Comparison of ENCODE assay signal across 26 cellular contexts in the genomic region with DNA sequence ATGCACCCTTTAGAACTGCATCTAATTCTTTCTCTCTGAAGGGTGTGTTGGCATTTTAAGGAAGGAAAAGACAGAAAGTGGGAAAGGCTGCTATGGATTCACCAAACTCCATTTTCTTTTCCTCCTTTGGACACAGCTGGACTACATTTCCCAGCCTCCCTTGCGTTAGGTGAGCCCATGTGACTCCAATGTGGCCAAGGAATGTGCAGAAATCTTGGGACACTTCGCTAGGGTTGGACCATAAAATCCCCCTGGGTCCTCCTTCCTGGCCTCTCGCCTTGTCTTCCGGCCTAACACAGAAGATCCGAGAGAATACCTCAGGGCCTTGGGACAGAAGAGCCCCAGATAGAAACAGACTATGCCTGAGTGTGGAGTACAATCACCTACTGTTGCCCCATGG. TPM values are rescaled to one million over a fixed set of nuclear protein-coding genes. Genes with fewer than 3 reads are reported as not detected.
DNase-seq lines count a peak whose midpoint lies in the region; FAIRE-seq and TF ChIP-seq lines count a peak whose summit lies in the region.
"Had no signal": no experiment of that assay in that cellular context is flagged by ENCODE, and none has a peak within 500 bp of the region (broad histone marks: within the 10 kb centered on the region; RNA-seq: fewer than 3 reads in every experiment).

No MANE protein-coding gene starts in this region.

- DNase-seq in DMS 273 (lab: John Stamatoyannopoulos, UW; ENCODE audit: unreplicated experiment): peak; percentile 38
- no peak for DNase-seq in DMS 273 treated with DMSO at 0.1 percent for 48 hours (lab: John Stamatoyannopoulos, UW)
- peak; percentile 22 for DNase-seq in LHCN-M2 (ENCODE audit: low read depth)
- no peak for DNase-seq in H1 (ENCODE audit: low read depth in 1 of 2, low spot score in 2 of 2)
- peak; percentile 44 for DNase-seq in iPS-NIHi11 (ENCODE audit: low spot score)
- DNase-seq in occipital lobe (lab: John Stamatoyannopoulos, UW): no peak
- DNase-seq in germinal center (ENCODE audit: low spot score): no peak
- DNase-seq in midbrain (lab: John Stamatoyannopoulos, UW): no peak
- DNase-seq: activated CD4-positive, alpha-beta T cell treated with anti-CD3 and anti-CD28 coated beads, Interleukin-2, amount 10 ng/mL, durations not matched to agents 7 days and 5 days; activated CD8-positive, alpha-beta memory T cell treated with anti-CD3 and anti-CD28 coated beads, Interleukin-2, amount 50 U/mL, for 4 hours; activated effector memory CD4-positive, alpha-beta T cell treated with anti-CD3 and anti-CD28 coated beads, Interleukin-2, amount 50 U/mL, for 16 hours; dermis blood vessel endothelial cell; foreskin melanocyte; NCI-H2227 treated with DMSO at 0.1 percent for 48 hours; stimulated activated CD4-positive, alpha-beta T cell treated with anti-CD3 and anti-CD28 coated beads, Interleukin-12 subunit alpha, Interleukin-12 subunit beta, amount 100 ng/mL, for 4 hours; stimulated activated CD8-positive, alpha-beta memory T cell treated with anti-CD3 and anti-CD28 coated beads, Interleukin-4, amount 100 ng/mL, for 48 hours had no signal

- H3K27me3 ChIP-seq in H1 (replicated peaks in 1 of 4; ENCODE audit: control insufficient read depth in 3 of 4, extremely low read depth in 1 of 4, insufficient read depth in 3 of 4, low read length in 3 of 4): no peaks in the 10 kb centered on the region

- no peaks in the 10 kb centered on the region for H3K9me3 ChIP-seq in H1 (ENCODE audit: insufficient read depth in 2 of 2, low read depth in 1 of 2, low read length in 1 of 2)

- no peak overlapping the region for H2BK15ac ChIP-seq in H1 (ENCODE audit: low read length)

- TF ChIP-seq CTCF in H1 (IDR thresholded peaks at IDR 0.05; ENCODE audit: control extremely low read depth in 1 of 3, insufficient read depth in 1 of 3, low read depth in 1 of 3, low read length in 3 of 3): no peak

- H3K14ac ChIP-seq in H1 (ENCODE audit: insufficient read length): no peak overlapping the region

- no peaks in the 10 kb centered on the region for H3K79me2 ChIP-seq in H1 (ENCODE audit: control insufficient read depth in 1 of 2, insufficient read depth in 2 of 2, low read length in 2 of 2)

- 0 out of 2 replicates have a peak overlapping the region, but pooled peaks have one; percentile 40 for H2AFZ ChIP-seq in H1 (ENCODE audit: low read length)

- no peak overlapping the region for H3K4me3 ChIP-seq in H1 (ENCODE audit: extremely low read depth in 1 of 4, insufficient read depth in 2 of 4, low read depth in 3 of 4, low read length in 4 of 4)

- peaks cover 0 to 5% (median 1%) of the 10 kb centered on the region in 4 experiments; a peak in 1 of 7 replicates for H3K4me1 ChIP-seq in H1 (replicated peaks in 1 of 4; ENCODE audit: control insufficient read depth in 3 of 4, insufficient read depth in 4 of 4, low read length in 3 of 4)

- TF ChIP-seq EP300 in H1 (IDR thresholded peaks at IDR 0.05; ENCODE audit: borderline replicate concordance in 1 of 2, low read depth in 2 of 2, low read length in 2 of 2): no peak

- no peak overlapping the region for H3K56ac ChIP-seq in H1 (replicated peaks; ENCODE audit: insufficient read length, low read depth, low read length)

- no peaks in the 10 kb centered on the region for H4K20me1 ChIP-seq in H1 (replicated peaks in 1 of 2; ENCODE audit: control insufficient read depth in 1 of 2, insufficient read depth in 2 of 2, low read length in 2 of 2)

- peaks cover 3% of the 10 kb centered on the region; the same call in 1 of the 2 replicates for H3K23me2 ChIP-seq in H1 (ENCODE audit: low read depth, low read length)

- H4K91ac ChIP-seq in H1 (replicated peaks; ENCODE audit: insufficient read length, low read length): no peak overlapping the region

- no peak overlapping the region for H4K8ac ChIP-seq in H1 (ENCODE audit: extremely low read depth, insufficient read depth, low read length)

- no peak for TF ChIP-seq POLR2A in H1 (IDR thresholded peaks at IDR 0.05; ENCODE audit: control extremely low read depth in 1 of 2, low read depth in 2 of 2, low read length in 2 of 2)

- peak; percentile 72 for FAIRE-seq in H1 (lab: Jason Lieb, UNC)
- FAIRE-seq: bronchial epithelial cell, D721Med, RCC 7860, urothelium cell line had no signal

- no peak overlapping the region for H3K23ac ChIP-seq in H1 (ENCODE audit: insufficient read length)

- POLR2A ChIA-PET in H1 (lab: Charles Lee; ENCODE audit: partially characterized antibody): no interaction called here

- no peak for TF ChIP-seq RAD21 in H1 (IDR thresholded peaks at IDR 0.05 in 1 of 2, conservative IDR thresholded peaks at IDR 0.05 in 1 of 2; ENCODE audit: low read depth in 2 of 2, low read length in 2 of 2)

- no peaks in the 10 kb centered on the region for H3K36me3 ChIP-seq in H1 (ENCODE audit: control insufficient read depth in 2 of 4, insufficient read depth in 4 of 4, low read length in 3 of 4)

- no peak overlapping the region for H3K18ac ChIP-seq in H1 (ENCODE audit: extremely low read depth, low read length)

- H3K4ac ChIP-seq in H1 (replicated peaks; ENCODE audit: insufficient read length, low read depth, low read length): no peak overlapping the region

- no peak overlapping the region for H3K9ac ChIP-seq in H1 (replicated peaks in 1 of 4; ENCODE audit: extremely low read depth in 1 of 4, low read depth in 3 of 4, low read length in 3 of 4)

- H2AK5ac ChIP-seq in H1 (ENCODE audit: low read depth, low read length): no peak overlapping the region

- no peak overlapping the region for H2BK5ac ChIP-seq in H1 (ENCODE audit: low read depth, low read length)

- CTCF ChIA-PET in H1 (lab: Charles Lee; ENCODE audit: partially characterized antibody): interaction anchor here (1.9 to 2.2 kb wide), 2 partner anchors 18 to 20 kb away, joined by 5 read pairs; no protein-coding TSS in a partner anchor

- WGBS in H1 (ENCODE audit: extremely low coverage in 1 of 2, insufficient coverage in 1 of 2, insufficient read length in 1 of 2, insufficient replicate concordance in 2 of 2, low coverage in 1 of 2, low lambda C conversion rate in 2 of 2, missing lambda C conversion rate in 1 of 2), 2 experiments: 92% methylated on average over 5 of the region's 5 CpGs; no CpG with 5 or more reads in 1 of the 2 experiments

- no peak overlapping the region for H3K27ac ChIP-seq in H1 (ENCODE audit: low read depth, low read length)
- H3K27ac ChIP-seq: 22Rv1 had no signal

- no peak overlapping the region for H3K4me2 ChIP-seq in H1 (ENCODE audit: insufficient read depth in 1 of 2, low read depth in 2 of 2, low read length in 2 of 2)

- no peak overlapping the region for H2BK20ac ChIP-seq in H1 (ENCODE audit: low read length)

- H2BK12ac ChIP-seq in H1 (ENCODE audit: low read depth, low read length): no peak overlapping the region

- H2BK120ac ChIP-seq in H1 (replicated peaks; ENCODE audit: low read depth, low read length): no peak overlapping the region

- H4K5ac ChIP-seq in H1 (ENCODE audit: insufficient read length, low read depth, low read length): no peak overlapping the region

- H3K79me1 ChIP-seq in H1 (ENCODE audit: low read depth, low read length): no peaks in the 10 kb centered on the region

TF ChIP-seq in H1, 55 proteins besides CTCF, POLR2A, EP300 and RAD21:
- TF ChIP-seq CREB1 (IDR thresholded peaks at IDR 0.05): no peak
- TF ChIP-seq TEAD4 (IDR thresholded peaks at IDR 0.05; ENCODE audit: low read depth, low read length): 0 out of 2 replicates have a peak, but pooled peaks have one; percentile 6
- TF ChIP-seq SIX5 (IDR thresholded peaks at IDR 0.05; ENCODE audit: low read depth, low read length): peak; percentile 56
- TF ChIP-seq, protein P1, sequence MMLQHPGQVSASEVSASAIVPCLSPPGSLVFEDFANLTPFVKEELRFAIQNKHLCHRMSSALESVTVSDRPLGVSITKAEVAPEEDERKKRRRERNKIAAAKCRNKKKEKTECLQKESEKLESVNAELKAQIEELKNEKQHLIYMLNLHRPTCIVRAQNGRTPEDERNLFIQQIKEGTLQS (IDR thresholded peaks at IDR 0.05; ENCODE audit: insufficient read depth, low read depth, low read length): peak; percentile 69; the same call in 1 of the 2 replicates
- TF ChIP-seq YY1 (IDR thresholded peaks at IDR 0.05; ENCODE audit: low read depth, low read length): peak; percentile 72; the same call in 1 of the 2 replicates
- no peak for TF ChIP-seq FOSL1 (IDR thresholded peaks at IDR 0.05; ENCODE audit: insufficient read depth, low read depth, low read length)
- TF ChIP-seq, protein P2, sequence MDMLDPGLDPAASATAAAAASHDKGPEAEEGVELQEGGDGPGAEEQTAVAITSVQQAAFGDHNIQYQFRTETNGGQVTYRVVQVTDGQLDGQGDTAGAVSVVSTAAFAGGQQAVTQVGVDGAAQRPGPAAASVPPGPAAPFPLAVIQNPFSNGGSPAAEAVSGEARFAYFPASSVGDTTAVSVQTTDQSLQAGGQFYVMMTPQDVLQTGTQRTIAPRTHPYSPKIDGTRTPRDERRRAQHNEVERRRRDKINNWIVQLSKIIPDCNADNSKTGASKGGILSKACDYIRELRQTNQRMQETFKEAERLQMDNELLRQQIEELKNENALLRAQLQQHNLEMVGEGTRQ (IDR thresholded peaks at IDR 0.05; ENCODE audit: low read length): peak; percentile 80

RNA-seq across cellular contexts. Expression of a gene that starts 56.3 kb away (rescaled TPM):
- not detected in 2 replicates for total RNA-seq in LHCN-M2 (2014; rRNA removed)
- polyA plus RNA-seq in LHCN-M2 (2012): not detected
- not detected in 2 replicates for total RNA-seq in H1 (2021; fragmentation: NEBNext Ultra II Directional; extraction: Animal tissue kit (Norgen Biotek cat#: 25700))
- 0.02 and 0.05 TPM in 2 replicates for polyA plus RNA-seq in H1 (2011; rRNA removed)
- polyA plus RNA-seq in H1 (2011; cell fraction: cytosol; rRNA removed): 0.04 TPM
- 0.09 TPM for polyA plus RNA-seq in H1 (2011; cell fraction: nucleus; rRNA removed)
- polyA plus RNA-seq in H1 (2012, experiment 1 of 2): not detected in 4 replicates
- not detected for polyA plus RNA-seq in H1 (2012, experiment 2 of 2)
- not detected for polyA plus RNA-seq in H1 (2013, experiment 1 of 2)
- polyA plus RNA-seq in H1 (2013, experiment 2 of 2): 0.02 TPM
- polyA minus RNA-seq in H1 (2011; rRNA and poly(A)+ RNA removed): 0.16 TPM in 1 of 2 replicates, not detected in the other
- not detected for polyA minus RNA-seq in H1 (2011; cell fraction: cytosol; rRNA and poly(A)+ RNA removed)
- not detected for polyA minus RNA-seq in H1 (2011; cell fraction: nucleus; rRNA and poly(A)+ RNA removed)
- 1.2 TPM for total RNA-seq in occipital lobe
- total RNA-seq: activated CD4-positive, alpha-beta T cell treated with anti-CD3 and anti-CD28 coated beads, Interleukin-2, amount 10 ng/mL, durations not matched to agents 7 days and 5 days; bronchial epithelial cell; dermis blood vessel endothelial cell; renal cortical epithelial cell; subcutaneous adipose tissue had no signal
- polyA plus RNA-seq: adipose tissue, BJ, liver had no signal

Comparison
In these comparisons a context has a peak if more than half of its experiments do, and no peak if none do; other contexts are left out.
1. DNase-seq: peak in DMS 273 (single experiment), LHCN-M2 (single experiment) and iPS-NIHi11 (single experiment); none in DMS 273 treated with DMSO at 0.1 percent for 48 hours (single experiment), H1 (0 of 2), occipital lobe (single experiment), germinal center (single experiment) and midbrain (single experiment).